8 cellular contexts compared by ENCODE assay signal in genomic region chr2:237315170-237315880, GRCh38.
DNase-seq lines count a peak whose midpoint lies in the region; ATAC-seq, FAIRE-seq and TF ChIP-seq lines count a peak whose summit lies in the region.

No MANE protein-coding gene starts in this region.

- TF ChIP-seq POLR2A in esophagus muscularis mucosa (IDR thresholded peaks at IDR 0.05; ENCODE audit: low read depth) (no peak), testis (IDR thresholded peaks at IDR 0.05) (no peak), GM12892 (IDR thresholded peaks at IDR 0.05; ENCODE audit: low read depth, low read length) (no peak)

- no peak for TF ChIP-seq EP300 in esophagus muscularis mucosa (IDR thresholded peaks at IDR 0.05)

- peak overlapping the region; percentile 93 to 96 (median 95) for H3K27ac ChIP-seq in esophagus muscularis mucosa (replicated peaks in 1 of 4)
- peak overlapping the region; percentile 85 to 93 for H3K27ac ChIP-seq in testis

- no peaks in the 10 kb centered on the region for H3K36me3 ChIP-seq in esophagus muscularis mucosa
- no peaks in the 10 kb centered on the region for H3K36me3 ChIP-seq in testis (ENCODE audit: low read depth, missing control alignments)

- peak; percentile 69 for DNase-seq in NCI-H1694 (lab: John Stamatoyannopoulos, UW)
- DNase-seq in esophagus muscularis mucosa (ENCODE audit: extremely low spot score) = no peak
- DNase-seq in medulla oblongata (ENCODE audit: extremely low spot score) = peak; percentile 85
- peak; percentile 93 for DNase-seq in testis
- no peak for DNase-seq in SKM-1 (lab: John Stamatoyannopoulos, UW; ENCODE audit: unreplicated experiment)
- no peak for DNase-seq in activated CD4-positive, alpha-beta T cell treated with anti-CD3 and anti-CD28 coated beads, Interleukin-2, amount 50 U/mL, for 1 hour
- no peak for DNase-seq in GM12892 (ENCODE audit: insufficient read length)

- no peak for FAIRE-seq in GM12892 (lab: Jason Lieb, UNC)

- 14% methylated on average over 9 of the region's 14 CpGs for WGBS in esophagus muscularis mucosa
- WGBS in testis, 2 donors = 32 to 45% methylated on average over 6 to 14 of the region's 14 CpGs

- intact Hi-C loops in esophagus muscularis mucosa (cut with DNase I) (loop anchor here (2.0 kb wide), 1 partner anchor 95 kb away; no protein-coding TSS in a partner anchor), testis (cut with DNase I; ENCODE audit: low total_unique reads) (no loop called here)

- no peak for ATAC-seq in GM18909 (IDR thresholded peaks at IDR 0.05; ENCODE audit: poor library complexity, unreplicated experiment)

- H3K27me3 ChIP-seq in esophagus muscularis mucosa (no peaks in the 10 kb centered on the region), testis (no peaks in the 10 kb centered on the region)

- peak overlapping the region in 1 of 4 donors; percentile 15 for H3K4me3 ChIP-seq in esophagus muscularis mucosa
- no peak overlapping the region for H3K4me3 ChIP-seq in testis

- TF ChIP-seq CTCF in esophagus muscularis mucosa (IDR thresholded peaks at IDR 0.05) (peak; percentile 72 to 91 (median 86)), testis (IDR thresholded peaks at IDR 0.05) (peak in 2 of 3 experiments; percentile 52 to 54)

- H3K4me1 ChIP-seq in esophagus muscularis mucosa = peaks cover 25 to 86% (median 80%) of the 10 kb centered on the region in 4 donors
- H3K4me1 ChIP-seq in testis = peaks cover 26% of the 10 kb centered on the region

- H3K9me3 ChIP-seq in esophagus muscularis mucosa (no peaks in the 10 kb centered on the region), testis (no peaks in the 10 kb centered on the region)

Comparison
In these comparisons a context has a peak if more than half of its experiments do, and no peak if none do; other contexts are left out.
1. DNase-seq: peak in NCI-H1694 (single experiment), medulla oblongata (single experiment) and testis (single experiment); none in esophagus muscularis mucosa (single experiment), SKM-1 (single experiment), activated CD4-positive, alpha-beta T cell treated with anti-CD3 and anti-CD28 coated beads, Interleukin-2, amount 50 U/mL, for 1 hour (single experiment) and GM12892 (single experiment).